In genomic region chr11:65184146-65184545, GRCh38 we compare ENCODE assay signal across 18 cellular contexts. TPM values are rescaled to one million over a fixed set of nuclear protein-coding genes. Genes with fewer than 3 reads are reported as not detected.
A peak's percentile ranks its signal among the peaks of the same experiment; 100 is the strongest.
DNase-seq lines count a peak whose midpoint lies in the region; ATAC-seq and TF ChIP-seq lines count a peak whose summit lies in the region.
"Had no signal": no experiment of that assay in that cellular context is flagged by ENCODE, and none has a peak within 500 bp of the region (broad histone marks: within the 10 kb centered on the region; RNA-seq: fewer than 3 reads in every experiment).

No MANE protein-coding gene starts in this region.

- H3K27ac Mint-ChIP-seq in CD8-positive, alpha-beta T cell, result peak overlapping the region; percentile 57
- H3K27ac Mint-ChIP-seq in endodermal cell (no peak overlapping the region), nephron progenitor cell (no peak overlapping the region)
- H3K27ac Mint-ChIP-seq: stimulated activated naive CD8-positive, alpha-beta T cell treated with anti-CD3 and anti-CD28 coated beads, Interleukin-15, Interleukin-2, amounts not matched to agents 100 ng/mL and 50 ng/mL, for 24 hours had no signal

- H3K36me3 Mint-ChIP-seq in CD8-positive, alpha-beta T cell, result peaks cover 47% of the 10 kb centered on the region
- peaks cover 40% of the 10 kb centered on the region for H3K36me3 Mint-ChIP-seq in endodermal cell (ENCODE audit: low read depth)
- H3K36me3 Mint-ChIP-seq in nephron progenitor cell (ENCODE audit: low read depth), result peaks cover 7% of the 10 kb centered on the region

- H3K27me3 ChIP-seq in CD8-positive, alpha-beta T cell (ENCODE audit: insufficient read depth, low read length), result no peaks in the 10 kb centered on the region
- H3K27me3 ChIP-seq in HUES6 (ENCODE audit: control insufficient read depth, insufficient read depth, low read length) (no peaks in the 10 kb centered on the region), endodermal cell (ENCODE audit: control insufficient read depth, insufficient read depth, low read length, poor library complexity, severe bottlenecking) (no peaks in the 10 kb centered on the region)
- H3K27me3 ChIP-seq in effector memory CD4-positive, alpha-beta T cell (replicated peaks; ENCODE audit: control insufficient read depth, insufficient read depth, low read length, poor library complexity, severe bottlenecking), result no peaks in the 10 kb centered on the region
- H3K27me3 ChIP-seq: BE2C had no signal

- peaks cover 16% of the 10 kb centered on the region for H3K36me3 ChIP-seq in CD8-positive, alpha-beta T cell (ENCODE audit: insufficient read depth, low read length)
- H3K36me3 ChIP-seq in HUES6 (ENCODE audit: control insufficient read depth, insufficient read depth, low read length), result peaks cover 36% of the 10 kb centered on the region
- peaks cover 48% of the 10 kb centered on the region for H3K36me3 ChIP-seq in endodermal cell (ENCODE audit: control insufficient read depth, insufficient read depth, low read length)
- H3K36me3 ChIP-seq in effector memory CD4-positive, alpha-beta T cell (ENCODE audit: control insufficient read depth, insufficient read depth, low read length), result peaks cover 39% of the 10 kb centered on the region
- H3K36me3 ChIP-seq: BE2C had no signal

- H3K4me1 ChIP-seq in CD8-positive, alpha-beta T cell (ENCODE audit: insufficient read depth, low read length), result peaks cover 24% of the 10 kb centered on the region
- H3K4me1 ChIP-seq in HUES6 (ENCODE audit: control insufficient read depth, insufficient read depth, low read length) (peaks cover 44% of the 10 kb centered on the region), endodermal cell (ENCODE audit: control insufficient read depth, insufficient read depth, low read length) (peaks cover 9% of the 10 kb centered on the region)
- peaks cover 23% of the 10 kb centered on the region for H3K4me1 ChIP-seq in effector memory CD4-positive, alpha-beta T cell (ENCODE audit: control insufficient read depth, insufficient read depth, low read length, poor library complexity, severe bottlenecking)
- H3K4me1 ChIP-seq: BE2C had no signal

- peaks cover 30% of the 10 kb centered on the region for H3K4me1 Mint-ChIP-seq in CD8-positive, alpha-beta T cell (ENCODE audit: low read depth)
- H3K4me1 Mint-ChIP-seq in endodermal cell (peaks cover 34% of the 10 kb centered on the region), nephron progenitor cell (peaks cover 24% of the 10 kb centered on the region)

- H3K27ac ChIP-seq in CD8-positive, alpha-beta T cell (ENCODE audit: low read depth, low read length), result no peak overlapping the region
- no peak overlapping the region for H3K27ac ChIP-seq in HUES6 (ENCODE audit: low read depth, low read length)
- no peak overlapping the region for H3K27ac ChIP-seq in endodermal cell (ENCODE audit: low read depth, low read length)
- no peak overlapping the region for H3K27ac ChIP-seq in effector memory CD4-positive, alpha-beta T cell (ENCODE audit: insufficient read depth, low read length, poor library complexity, severe bottlenecking)

- 73 to 100% methylated on average over 1 to 22 of the region's 22 CpGs for WGBS in endodermal cell (ENCODE audit: insufficient coverage in 1 of 2, insufficient read length in 1 of 2), 2 experiments

- intact Hi-C loops in CD8-positive, alpha-beta T cell (cut with DNase I, micrococcal nuclease), result loop anchor here in 1 of 2 experiments (10.0 kb wide), 1 partner anchor 269 kb away; the partner anchor contains the start of gene ATG2A

- POLR2A ChIA-PET in CD8-positive, alpha-beta T cell (lab: Charles Lee), result no interaction called here

- DNase-seq in CD8-positive, alpha-beta T cell, result no peak
- DNase-seq in endodermal cell (peak; percentile 93), nephron progenitor cell (peak; percentile 49), NCI-H1694 treated with DMSO at 0.1 percent for 48 hours (lab: John Stamatoyannopoulos, UW) (no peak)
- DNase-seq in stimulated activated CD4-positive, alpha-beta T cell treated with anti-CD3 and anti-CD28 coated beads, Interleukin-12 subunit alpha, Interleukin-12 subunit beta, amount 100 ng/mL, for 4 hours, result no peak
- DNase-seq in effector memory CD4-positive, alpha-beta T cell, result no peak
- DNase-seq: BE2C; GF-D8; NCI-H2227 treated with DMSO at 0.1 percent for 48 hours; OCI-M1; stimulated activated CD4-positive, alpha-beta T cell treated with anti-CD3 and anti-CD28 coated beads, Interleukin-4, amount 100 ng/mL, for 1 hour; SW 1271 had no signal

- CTCF ChIA-PET in CD8-positive, alpha-beta T cell (lab: Charles Lee), result no interaction called here

- no peak overlapping the region for H3K4me3 Mint-ChIP-seq in CD8-positive, alpha-beta T cell
- H3K4me3 Mint-ChIP-seq in endodermal cell, result peak overlapping the region; percentile 86
- peak overlapping the region; percentile 66 for H3K4me3 Mint-ChIP-seq in nephron progenitor cell

- H3K9me3 ChIP-seq in CD8-positive, alpha-beta T cell (ENCODE audit: low read length), result no peaks in the 10 kb centered on the region
- no peaks in the 10 kb centered on the region for H3K9me3 ChIP-seq in HUES6 (ENCODE audit: control insufficient read depth, insufficient read depth, low read depth, low read length)
- H3K9me3 ChIP-seq in endodermal cell (ENCODE audit: control insufficient read depth, low read length), result no peaks in the 10 kb centered on the region
- H3K9me3 ChIP-seq in effector memory CD4-positive, alpha-beta T cell (ENCODE audit: control insufficient read depth, low read length), result no peaks in the 10 kb centered on the region
- H3K9me3 ChIP-seq: BE2C, mucosa of descending colon had no signal

- no peak for ATAC-seq in CD8-positive, alpha-beta T cell
- ATAC-seq in HG03439 (IDR thresholded peaks at IDR 0.05; ENCODE audit: unreplicated experiment), result no peak
- ATAC-seq: mucosa of descending colon had no signal

- H3K27me3 Mint-ChIP-seq in CD8-positive, alpha-beta T cell (ENCODE audit: low read depth), result no peaks in the 10 kb centered on the region
- H3K27me3 Mint-ChIP-seq in endodermal cell (ENCODE audit: insufficient read depth) (no peaks in the 10 kb centered on the region), nephron progenitor cell (ENCODE audit: low read depth, poor library complexity) (peaks cover 10% of the 10 kb centered on the region)
- H3K27me3 Mint-ChIP-seq: stimulated activated naive CD8-positive, alpha-beta T cell treated with anti-CD3 and anti-CD28 coated beads, Interleukin-15, Interleukin-2, amounts not matched to agents 100 ng/mL and 50 ng/mL, for 24 hours had no signal

- no peaks in the 10 kb centered on the region for H3K9me3 Mint-ChIP-seq in CD8-positive, alpha-beta T cell
- H3K9me3 Mint-ChIP-seq in endodermal cell (no peaks in the 10 kb centered on the region), nephron progenitor cell (no peaks in the 10 kb centered on the region)
- H3K9me3 Mint-ChIP-seq: stimulated activated naive CD8-positive, alpha-beta T cell treated with anti-CD3 and anti-CD28 coated beads, Interleukin-15, Interleukin-2, amounts not matched to agents 100 ng/mL and 50 ng/mL, for 24 hours had no signal

- TF ChIP-seq CTCF in CD8-positive, alpha-beta T cell (IDR thresholded peaks at IDR 0.05), result no peak
- TF ChIP-seq CTCF in endodermal cell (conservative IDR thresholded peaks at IDR 0.05), result no peak
- TF ChIP-seq CTCF in nephron progenitor cell (IDR thresholded peaks at IDR 0.05), result no peak

- H3K9ac ChIP-seq in HUES6 (ENCODE audit: low read length) (no peak overlapping the region), endodermal cell (ENCODE audit: extremely low read depth, low read length, poor library complexity, severe bottlenecking) (no peak overlapping the region)

- H3K4me3 ChIP-seq in CD8-positive, alpha-beta T cell (ENCODE audit: low read depth, low read length), result no peak overlapping the region
- H3K4me3 ChIP-seq in HUES6 (ENCODE audit: low read depth, low read length), result peak overlapping the region; percentile 99
- H3K4me3 ChIP-seq in endodermal cell (ENCODE audit: low read length), result peak overlapping the region; percentile 96
- no peak overlapping the region for H3K4me3 ChIP-seq in effector memory CD4-positive, alpha-beta T cell (ENCODE audit: insufficient read depth, low read depth, low read length, poor library complexity, severe bottlenecking)
- H3K4me3 ChIP-seq: mucosa of descending colon had no signal

RNA-seq across cellular contexts. Expression of gene CAPN1, which starts 2.4 kb away (rescaled TPM):
- 10 to 100 TPM; 61.8 to 63.8 TPM for total RNA-seq in CD8-positive, alpha-beta T cell
- 100 to 1,000 TPM; 183 to 223 TPM for total RNA-seq in endodermal cell
- polyA plus RNA-seq in endodermal cell (2013, experiment 1 of 2), result 76.6 TPM
- polyA plus RNA-seq in endodermal cell (2013, experiment 2 of 2), result 72.5 TPM

RNA-seq across cellular contexts. Expression of gene SPDYC, which starts 14.1 kb away (rescaled TPM):
- not detected for total RNA-seq in CD8-positive, alpha-beta T cell
- under 1 TPM in 1 of 2 donors, not detected in 1; 0.46 TPM for total RNA-seq in endodermal cell
- not detected for polyA plus RNA-seq in endodermal cell (2013, experiment 1 of 2)
- not detected for polyA plus RNA-seq in endodermal cell (2013, experiment 2 of 2)
- total RNA-seq: esophagus mucosa, H4, mucosa of descending colon had no signal

RNA-seq across cellular contexts. Expression of gene SYVN1, which starts 49.8 kb away (rescaled TPM):
- total RNA-seq in CD8-positive, alpha-beta T cell, result 10 to 100 TPM; 93.0 to 95.5 TPM
- 10 to 100 TPM; 30.4 to 39.5 TPM for total RNA-seq in endodermal cell
- polyA plus RNA-seq in endodermal cell (2013, experiment 1 of 2), result 32.8 TPM
- polyA plus RNA-seq in endodermal cell (2013, experiment 2 of 2), result 25.3 TPM

Comparison
In these comparisons a context has a peak if more than half of its experiments do, and no peak if none do; other contexts are left out.
1. DNase-seq: peak in endodermal cell (single experiment) and nephron progenitor cell (single experiment); none in CD8-positive, alpha-beta T cell (0 of 7), stimulated activated CD4-positive, alpha-beta T cell treated with anti-CD3 and anti-CD28 coated beads, Interleukin-12 subunit alpha, Interleukin-12 subunit beta, amount 100 ng/mL, for 4 hours (single experiment), effector memory CD4-positive, alpha-beta T cell (0 of 3) and NCI-H1694 treated with DMSO at 0.1 percent for 48 hours (single experiment).
2. H3K4me3 ChIP-seq: peak in HUES6 (single experiment) and endodermal cell (single experiment); none in CD8-positive, alpha-beta T cell (single experiment) and effector memory CD4-positive, alpha-beta T cell (single experiment).